8 cellular contexts compared by ENCODE assay signal in genomic region chr2:132651115-132652099, GRCh38. TPM values are rescaled to one million over a fixed set of nuclear protein-coding genes. Genes with fewer than 3 reads are reported as not detected.
DNase-seq lines count a peak whose midpoint lies in the region; ATAC-seq and TF ChIP-seq lines count a peak whose summit lies in the region.

No MANE protein-coding gene starts in this region.

- H2BK20ac ChIP-seq in IMR-90 (ENCODE audit: low read depth, low read length): peak overlapping the region; percentile 98

- peak overlapping the region; percentile 31 to 88; a peak in 3 of 4 replicates for H4K8ac ChIP-seq in IMR-90 (ENCODE audit: low read depth in 2 of 2, low read length in 2 of 2)

- peak overlapping the region; percentile 97 for H2BK120ac ChIP-seq in IMR-90 (ENCODE audit: low read depth, low read length)

- H2BK5ac ChIP-seq in IMR-90 (ENCODE audit: low read depth, low read length, poor library complexity, severe bottlenecking): peak overlapping the region; percentile 66

- 100% methylated on average over 1 of the region's 13 CpGs; no CpG with 5 or more reads in 1 of the 2 experiments for WGBS in IMR-90 (ENCODE audit: extremely low coverage in 2 of 2, insufficient read length in 1 of 2), 2 experiments

- TF ChIP-seq RAD21 in IMR-90 (IDR thresholded peaks at IDR 0.05; ENCODE audit: low read length): peak; percentile 74

- no peak overlapping the region for H3K9ac ChIP-seq in IMR-90 (ENCODE audit: low read depth, low read length)

- DNase-seq in Caki2 (ENCODE audit: low read depth): peak; percentile 22
- peak; percentile 71 for DNase-seq in IMR-90
- DNase-seq in cardiac fibroblast (ENCODE audit: low read depth in 2 of 2): peak in 1 of 2 donors; percentile 81
- peak; percentile 82 for DNase-seq in medulla oblongata (ENCODE audit: extremely low spot score)
- no peak for DNase-seq in cerebellar nuclear complex (lab: John Stamatoyannopoulos, UW)
- DNase-seq in NCI-H345 treated with DMSO at 0.1 percent for 48 hours (lab: John Stamatoyannopoulos, UW; ENCODE audit: unreplicated experiment): no peak
- no peak for DNase-seq in effector CD8-positive, alpha-beta T cell (lab: John Stamatoyannopoulos, UW)
- no peak for DNase-seq in T-helper 2 cell treated with Interferon-gamma antibody and Interleukin-4, amounts not matched to agents 5 μg/mL and 100 μg/mL, for 36 hours (ENCODE audit: low spot score)

- no peak overlapping the region for H3K4me3 Mint-ChIP-seq in T-helper 2 cell treated with Interferon-gamma antibody and Interleukin-4, amounts not matched to agents 5 μg/mL and 100 μg/mL, for 36 hours

- H3K27ac ChIP-seq in IMR-90 (ENCODE audit: insufficient read depth, low read length): peak overlapping the region; percentile 4

- dilution Hi-C loops in IMR-90 (cut with HindIII; ENCODE audit: low sequenced_read_pairs, unreplicated experiment): no loop called here

- H3K4me2 ChIP-seq in IMR-90 (ENCODE audit: low read depth, low read length): peak overlapping the region; percentile 33; the same call in 1 of the 2 replicates

- H3K4me1 Mint-ChIP-seq in T-helper 2 cell treated with Interferon-gamma antibody and Interleukin-4, amounts not matched to agents 5 μg/mL and 100 μg/mL, for 36 hours (ENCODE audit: low read depth): no peaks in the 10 kb centered on the region

- H3K9me3 Mint-ChIP-seq in T-helper 2 cell treated with Interferon-gamma antibody and Interleukin-4, amounts not matched to agents 5 μg/mL and 100 μg/mL, for 36 hours: no peaks in the 10 kb centered on the region

- peak; percentile 91 for ATAC-seq in IMR-90 (ENCODE audit: low read depth)

- CTCF ChIA-PET in IMR-90 (lab: Yijun Ruan, JAX): interaction anchor here (0.6 to 2.1 kb wide), 10 partner anchors 9 to 519 kb away, joined by 3 to 5 read pairs (median 3); no protein-coding TSS in a partner anchor

- POLR2A ChIA-PET in IMR-90 (lab: Charles Lee; ENCODE audit: unreplicated experiment): no interaction called here

- H2AK5ac ChIP-seq in IMR-90 (ENCODE audit: low read depth, low read length): peak overlapping the region; percentile 94

- TF ChIP-seq CTCF in IMR-90 (conservative IDR thresholded peaks at IDR 0.05; ENCODE audit: low read depth, low read length): peak; percentile 71
- peak; percentile 83 for TF ChIP-seq CTCF in cardiac fibroblast (IDR thresholded peaks at IDR 0.05; ENCODE audit: low read depth, low read length)

- H3K23ac ChIP-seq in IMR-90 (ENCODE audit: low read depth, low read length): peak overlapping the region; percentile 87

- in situ Hi-C loops in Caki2 (cut with HindIII; ENCODE audit: low pct_unique_long_range_greater_than_20kb, low sequenced_read_pairs) (no loop called here), IMR-90 (cut with MboI; ENCODE audit: low sequenced_read_pairs) (loop anchor here (5.0 to 25.0 kb wide), 3 partner anchors 516 to 1186 kb away; partner anchors contain the start of gene NCKAP5)

- H3K27me3 ChIP-seq in IMR-90 (ENCODE audit: control insufficient read depth, insufficient read depth, low read length): no peaks in the 10 kb centered on the region

- H3K9me3 ChIP-seq in IMR-90 (ENCODE audit: control insufficient read depth, insufficient read depth, low read length): no peaks in the 10 kb centered on the region

- intact Hi-C loops in IMR-90 (cut with micrococcal nuclease): loop anchor here (5.0 kb wide), 1 partner anchor 521 kb away; no protein-coding TSS in a partner anchor

- TF ChIP-seq POLR2A in IMR-90 (IDR thresholded peaks at IDR 0.05; ENCODE audit: low read depth, low read length): no peak

- H4K91ac ChIP-seq in IMR-90 (ENCODE audit: insufficient read depth, low read depth, low read length): peak overlapping the region; percentile 90

- peaks cover 16 to 82% of the 10 kb centered on the region in 2 experiments; a peak in 3 of 4 replicates for H3K79me1 ChIP-seq in IMR-90 (ENCODE audit: low read depth in 1 of 2, low read length in 2 of 2)

- H3K4ac ChIP-seq in IMR-90 (ENCODE audit: low read depth, low read length): peak overlapping the region; percentile 91

- peak overlapping the region; percentile 61; the same call in 2 of the 3 replicates for H2BK15ac ChIP-seq in IMR-90 (ENCODE audit: low read depth, low read length)

- peaks cover 9% of the 10 kb centered on the region; the same call in 1 of the 2 replicates for H4K20me1 ChIP-seq in IMR-90 (ENCODE audit: insufficient read depth, low read length)

- no peaks in the 10 kb centered on the region for H3K36me3 Mint-ChIP-seq in T-helper 2 cell treated with Interferon-gamma antibody and Interleukin-4, amounts not matched to agents 5 μg/mL and 100 μg/mL, for 36 hours (ENCODE audit: low read depth)

- peak overlapping the region; percentile 77 for H2AK9ac ChIP-seq in IMR-90 (replicated peaks; ENCODE audit: low read depth, low read length, poor library complexity)

- no peak overlapping the region for H3K27ac Mint-ChIP-seq in T-helper 2 cell treated with Interferon-gamma antibody and Interleukin-4, amounts not matched to agents 5 μg/mL and 100 μg/mL, for 36 hours

- H3K36me3 ChIP-seq in IMR-90 (ENCODE audit: control insufficient read depth, insufficient read depth, low read length): peaks cover 4% of the 10 kb centered on the region; the same call in 1 of the 2 replicates

- peak overlapping the region; percentile 92 for H3K14ac ChIP-seq in IMR-90 (replicated peaks; ENCODE audit: low read depth, low read length)

- H3K27me3 Mint-ChIP-seq in T-helper 2 cell treated with Interferon-gamma antibody and Interleukin-4, amounts not matched to agents 5 μg/mL and 100 μg/mL, for 36 hours (ENCODE audit: low read depth): no peaks in the 10 kb centered on the region

- H3K56ac ChIP-seq in IMR-90 (ENCODE audit: extremely low read depth, insufficient read depth, low read length): peak overlapping the region; percentile 58; the same call in 1 of the 2 replicates

- peaks cover 36% of the 10 kb centered on the region for H3K9me1 ChIP-seq in IMR-90 (ENCODE audit: insufficient read depth, low read length)

- H2AFZ ChIP-seq in IMR-90 (replicated peaks; ENCODE audit: low read length, poor library complexity): peak overlapping the region; percentile 81

- H3K4me3 ChIP-seq in IMR-90 (ENCODE audit: insufficient read depth, low read depth, low read length) (no peak overlapping the region), cardiac fibroblast (replicated peaks in 1 of 2; ENCODE audit: low read depth in 2 of 2, low read length in 2 of 2) (no peak overlapping the region)

- peak overlapping the region; percentile 50 for H4K5ac ChIP-seq in IMR-90 (ENCODE audit: low read depth, low read length)

- H3K18ac ChIP-seq in IMR-90 (ENCODE audit: low read depth, low read length): peak overlapping the region; percentile 16

- no TSS peak for BruUV-seq in IMR-90 (replicated peaks; lab: Mats Ljungman, UMichigan)

- peaks cover 13% of the 10 kb centered on the region for H3K4me1 ChIP-seq in IMR-90 (ENCODE audit: control insufficient read depth, insufficient read depth, low read length)

TF ChIP-seq in IMR-90, 13 proteins besides CTCF, POLR2A, EP300 and RAD21:
- peak; percentile 84 for TF ChIP-seq SMC3 (IDR thresholded peaks at IDR 0.05; ENCODE audit: low read depth, low read length)
- TF ChIP-seq, protein P1, sequence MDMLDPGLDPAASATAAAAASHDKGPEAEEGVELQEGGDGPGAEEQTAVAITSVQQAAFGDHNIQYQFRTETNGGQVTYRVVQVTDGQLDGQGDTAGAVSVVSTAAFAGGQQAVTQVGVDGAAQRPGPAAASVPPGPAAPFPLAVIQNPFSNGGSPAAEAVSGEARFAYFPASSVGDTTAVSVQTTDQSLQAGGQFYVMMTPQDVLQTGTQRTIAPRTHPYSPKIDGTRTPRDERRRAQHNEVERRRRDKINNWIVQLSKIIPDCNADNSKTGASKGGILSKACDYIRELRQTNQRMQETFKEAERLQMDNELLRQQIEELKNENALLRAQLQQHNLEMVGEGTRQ (IDR thresholded peaks at IDR 0.05; ENCODE audit: low read depth, low read length): no peak

RNA-seq across cellular contexts. Expression of gene LYPD1, which starts 18.6 kb away (rescaled TPM):
- total RNA-seq in Caki2 (2014; rRNA removed; shearing (Covaris generic); ENCODE audit: low replicate concordance): 280 and 308 TPM in 2 replicates
- total RNA-seq in IMR-90 (2012; rRNA removed): 79.7 and 87.6 TPM in 2 replicates
- 66.1 and 66.2 TPM in 2 replicates for polyA plus RNA-seq in IMR-90 (2012; rRNA removed)
- 63.3 and 78.3 TPM in 2 replicates for polyA plus RNA-seq in IMR-90 (2012; cell fraction: cytosol; rRNA removed)
- 22.6 and 25.5 TPM in 2 replicates for polyA plus RNA-seq in IMR-90 (2012; cell fraction: nucleus; rRNA removed; ENCODE audit: low replicate concordance)

Comparison
In these comparisons a context has a peak if more than half of its experiments do, and no peak if none do; other contexts are left out.
1. DNase-seq: peak in Caki2 (single experiment), IMR-90 (single experiment) and medulla oblongata (single experiment); none in cerebellar nuclear complex (0 of 2), NCI-H345 treated with DMSO at 0.1 percent for 48 hours (single experiment), effector CD8-positive, alpha-beta T cell (single experiment) and T-helper 2 cell treated with Interferon-gamma antibody and Interleukin-4, amounts not matched to agents 5 μg/mL and 100 μg/mL, for 36 hours (single experiment).